ENCODE assay signal across 21 cellular contexts in genomic region chr17:13993106-13993505, GRCh38.
"Had no signal": no experiment of that assay in that cellular context is flagged by ENCODE, and none has a peak within 500 bp of the region (broad histone marks: within the 10 kb centered on the region; RNA-seq: fewer than 3 reads in every experiment).

No MANE protein-coding gene starts in this region.

- H3K27me3 Mint-ChIP-seq: effector memory CD8-positive, alpha-beta T cell had no signal

- DNase-seq: colonic mucosa; cortex of kidney; dermis blood vessel endothelial cell; dorsolateral prefrontal cortex; effector CD4-positive, alpha-beta T cell; effector CD8-positive, alpha-beta T cell; effector memory CD4-positive, alpha-beta T cell; effector memory CD8-positive, alpha-beta T cell; erythroblast; esophagus squamous epithelium; foreskin fibroblast; foreskin keratinocyte; foreskin melanocyte; gastrocnemius medialis; glutamatergic neuron; heart left ventricle; heart right ventricle had no signal

- H3K9me3 Mint-ChIP-seq: dendritic cell treated with granulocyte-macrophage colony-stimulating factor and Interleukin-4, amounts not matched to agents 40 ng/mL and 50 ng/mL, for 4 days; effector memory CD8-positive, alpha-beta T cell; endodermal cell had no signal

- H3K27ac Mint-ChIP-seq: dendritic cell treated with granulocyte-macrophage colony-stimulating factor and Interleukin-4, amounts not matched to agents 40 ng/mL and 50 ng/mL, for 4 days; effector memory CD8-positive, alpha-beta T cell; endodermal cell had no signal

- ATAC-seq: effector memory CD8-positive, alpha-beta T cell; esophagus mucosa; foreskin keratinocyte; gastrocnemius medialis; gastroesophageal sphincter; heart left ventricle; heart right ventricle had no signal

- H3K4me3 Mint-ChIP-seq: dendritic cell treated with granulocyte-macrophage colony-stimulating factor and Interleukin-4, amounts not matched to agents 40 ng/mL and 50 ng/mL, for 4 days; effector memory CD8-positive, alpha-beta T cell; endodermal cell had no signal
